1 cellular context compared by ENCODE assay signal in genomic region chr2:10408649-10409579, GRCh38.
TF ChIP-seq lines count a peak whose summit lies in the region.

No MANE protein-coding gene starts in this region.

TF ChIP-seq in HepG2, 621 proteins besides CTCF, POLR2A, EP300 and RAD21 (continued from another document and continues in another):
- TF ChIP-seq ZNF580 (CRISPR knock-in tag; IDR thresholded peaks at IDR 0.05; ENCODE audit: borderline replicate concordance, low read depth): peak; percentile 92; the same call in 1 of the 2 replicates
- peak; percentile 63 for TF ChIP-seq BCL6 (CRISPR knock-in tag; IDR thresholded peaks at IDR 0.05)
- TF ChIP-seq KLF16 (CRISPR knock-in tag; IDR thresholded peaks at IDR 0.05): peak in 1 of 2 experiments; percentile 93; a peak in 2 of 4 replicates
- TF ChIP-seq TAF15 (IDR thresholded peaks at IDR 0.05; ENCODE audit: low read depth, low read length, poor library complexity, severe bottlenecking): no peak
- no peak for TF ChIP-seq JUN (CRISPR knock-in tag; IDR thresholded peaks at IDR 0.05)
- no peak for TF ChIP-seq ZNF577 (CRISPR knock-in tag; IDR thresholded peaks at IDR 0.05; ENCODE audit: borderline replicate concordance, low read depth)
- TF ChIP-seq MAX (IDR thresholded peaks at IDR 0.05): peak; percentile 87
- TF ChIP-seq RELA (CRISPR knock-in tag; IDR thresholded peaks at IDR 0.05): peak; percentile 59; the same call in 1 of the 2 replicates
- TF ChIP-seq FOSL2 (CRISPR knock-in tag; IDR thresholded peaks at IDR 0.05): peak; percentile 56; the same call in 1 of the 2 replicates
- TF ChIP-seq ZFP1 (CRISPR knock-in tag; IDR thresholded peaks at IDR 0.05): peak; percentile 63; the same call in 1 of the 2 replicates
- TF ChIP-seq TEAD3 (CRISPR knock-in tag; optimal IDR thresholded peaks at IDR 0.05; ENCODE audit: borderline replicate concordance): peak; percentile 80
- TF ChIP-seq, protein P1, sequence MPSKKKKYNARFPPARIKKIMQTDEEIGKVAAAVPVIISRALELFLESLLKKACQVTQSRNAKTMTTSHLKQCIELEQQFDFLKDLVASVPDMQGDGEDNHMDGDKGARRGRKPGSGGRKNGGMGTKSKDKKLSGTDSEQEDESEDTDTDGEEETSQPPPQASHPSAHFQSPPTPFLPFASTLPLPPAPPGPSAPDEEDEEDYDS (CRISPR knock-in tag; IDR thresholded peaks at IDR 0.05): peak; percentile 67; the same call in 1 of the 2 replicates
- no peak for TF ChIP-seq ZNF737 (CRISPR knock-in tag; IDR thresholded peaks at IDR 0.05; ENCODE audit: borderline replicate concordance)
- no peak for TF ChIP-seq ARHGAP35 (CRISPR knock-in tag; IDR thresholded peaks at IDR 0.05; ENCODE audit: borderline replicate concordance)
- peak; percentile 28 for TF ChIP-seq U2AF1 (optimal IDR thresholded peaks at IDR 0.05; ENCODE audit: low read depth, low read length)
- TF ChIP-seq BRF2 (CRISPR knock-in tag; IDR thresholded peaks at IDR 0.05): peak; percentile 46; the same call in 1 of the 2 replicates
- TF ChIP-seq, protein P2, sequence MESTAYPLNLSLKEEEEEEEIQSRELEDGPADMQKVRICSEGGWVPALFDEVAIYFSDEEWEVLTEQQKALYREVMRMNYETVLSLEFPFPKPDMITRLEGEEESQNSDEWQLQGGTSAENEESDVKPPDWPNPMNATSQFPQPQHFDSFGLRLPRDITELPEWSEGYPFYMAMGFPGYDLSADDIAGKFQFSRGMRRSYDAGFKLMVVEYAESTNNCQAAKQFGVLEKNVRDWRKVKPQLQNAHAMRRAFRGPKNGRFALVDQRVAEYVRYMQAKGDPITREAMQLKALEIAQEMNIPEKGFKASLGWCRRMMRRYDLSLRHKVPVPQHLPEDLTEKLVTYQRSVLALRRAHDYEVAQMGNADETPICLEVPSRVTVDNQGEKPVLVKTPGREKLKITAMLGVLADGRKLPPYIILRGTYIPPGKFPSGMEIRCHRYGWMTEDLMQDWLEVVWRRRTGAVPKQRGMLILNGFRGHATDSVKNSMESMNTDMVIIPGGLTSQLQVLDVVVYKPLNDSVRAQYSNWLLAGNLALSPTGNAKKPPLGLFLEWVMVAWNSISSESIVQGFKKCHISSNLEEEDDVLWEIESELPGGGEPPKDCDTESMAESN (CRISPR knock-in tag; conservative IDR thresholded peaks at IDR 0.05): peak; percentile 67
- TF ChIP-seq ZSCAN9 (CRISPR knock-in tag; IDR thresholded peaks at IDR 0.05; ENCODE audit: borderline replicate concordance): peak; percentile 71
- peak; percentile 65; the same call in 1 of the 2 replicates for TF ChIP-seq BHLHE40 (IDR thresholded peaks at IDR 0.05; ENCODE audit: low read length)
- peak; percentile 47; the same call in 1 of the 2 replicates for TF ChIP-seq REPIN1 (CRISPR knock-in tag; IDR thresholded peaks at IDR 0.05; ENCODE audit: borderline replicate concordance, low read depth)
- peak; percentile 79 for TF ChIP-seq ZBTB38 (CRISPR knock-in tag; IDR thresholded peaks at IDR 0.05)
- TF ChIP-seq NONO (IDR thresholded peaks at IDR 0.05): no peak
- peak; percentile 72 for TF ChIP-seq NONO (CRISPR knock-in tag; conservative IDR thresholded peaks at IDR 0.05)
- TF ChIP-seq HDAC1 (CRISPR knock-in tag; IDR thresholded peaks at IDR 0.05): peak; percentile 66
- peak; percentile 63; the same call in 1 of the 2 replicates for TF ChIP-seq RXRA (CRISPR knock-in tag; IDR thresholded peaks at IDR 0.05)
- peak; percentile 43; the same call in 1 of the 2 replicates for TF ChIP-seq UBTF (CRISPR knock-in tag; IDR thresholded peaks at IDR 0.05)
- TF ChIP-seq ZNF274 (CRISPR knock-in tag; IDR thresholded peaks at IDR 0.05): peak; percentile 84
- TF ChIP-seq ZNF574 (CRISPR knock-in tag; IDR thresholded peaks at IDR 0.05): peak; percentile 62
- TF ChIP-seq, protein P3, sequence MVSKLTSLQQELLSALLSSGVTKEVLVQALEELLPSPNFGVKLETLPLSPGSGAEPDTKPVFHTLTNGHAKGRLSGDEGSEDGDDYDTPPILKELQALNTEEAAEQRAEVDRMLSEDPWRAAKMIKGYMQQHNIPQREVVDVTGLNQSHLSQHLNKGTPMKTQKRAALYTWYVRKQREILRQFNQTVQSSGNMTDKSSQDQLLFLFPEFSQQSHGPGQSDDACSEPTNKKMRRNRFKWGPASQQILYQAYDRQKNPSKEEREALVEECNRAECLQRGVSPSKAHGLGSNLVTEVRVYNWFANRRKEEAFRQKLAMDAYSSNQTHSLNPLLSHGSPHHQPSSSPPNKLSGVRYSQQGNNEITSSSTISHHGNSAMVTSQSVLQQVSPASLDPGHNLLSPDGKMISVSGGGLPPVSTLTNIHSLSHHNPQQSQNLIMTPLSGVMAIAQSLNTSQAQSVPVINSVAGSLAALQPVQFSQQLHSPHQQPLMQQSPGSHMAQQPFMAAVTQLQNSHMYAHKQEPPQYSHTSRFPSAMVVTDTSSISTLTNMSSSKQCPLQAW (CRISPR knock-in tag; IDR thresholded peaks at IDR 0.05): peak; percentile 43; the same call in 1 of the 2 replicates
- 0 out of 2 replicates have a peak, but pooled peaks have one; percentile 70 for TF ChIP-seq KDM4B (CRISPR knock-in tag; IDR thresholded peaks at IDR 0.05)
- TF ChIP-seq ZNF350 (CRISPR knock-in tag; IDR thresholded peaks at IDR 0.05; ENCODE audit: borderline replicate concordance, low read depth): peak; percentile 60; the same call in 1 of the 2 replicates
- peak; percentile 85 for TF ChIP-seq KLF6 (CRISPR knock-in tag; IDR thresholded peaks at IDR 0.05)
- TF ChIP-seq ZSCAN20 (CRISPR knock-in tag; IDR thresholded peaks at IDR 0.05; ENCODE audit: borderline replicate concordance): no peak
- TF ChIP-seq SMAD1 (CRISPR knock-in tag; IDR thresholded peaks at IDR 0.05; ENCODE audit: borderline replicate concordance, low read depth): peak; percentile 69; the same call in 1 of the 2 replicates
- TF ChIP-seq ZNF432 (CRISPR knock-in tag; IDR thresholded peaks at IDR 0.05; ENCODE audit: borderline replicate concordance): no peak
- TF ChIP-seq KDM2A (CRISPR knock-in tag; IDR thresholded peaks at IDR 0.05; ENCODE audit: borderline replicate concordance, low read depth): peak; percentile 84
- TF ChIP-seq, protein P4, sequence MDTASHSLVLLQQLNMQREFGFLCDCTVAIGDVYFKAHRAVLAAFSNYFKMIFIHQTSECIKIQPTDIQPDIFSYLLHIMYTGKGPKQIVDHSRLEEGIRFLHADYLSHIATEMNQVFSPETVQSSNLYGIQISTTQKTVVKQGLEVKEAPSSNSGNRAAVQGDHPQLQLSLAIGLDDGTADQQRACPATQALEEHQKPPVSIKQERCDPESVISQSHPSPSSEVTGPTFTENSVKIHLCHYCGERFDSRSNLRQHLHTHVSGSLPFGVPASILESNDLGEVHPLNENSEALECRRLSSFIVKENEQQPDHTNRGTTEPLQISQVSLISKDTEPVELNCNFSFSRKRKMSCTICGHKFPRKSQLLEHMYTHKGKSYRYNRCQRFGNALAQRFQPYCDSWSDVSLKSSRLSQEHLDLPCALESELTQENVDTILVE (CRISPR knock-in tag; IDR thresholded peaks at IDR 0.05): peak; percentile 77; the same call in 1 of the 2 replicates
- 0 out of 2 replicates have a peak, but pooled peaks have one; percentile 42 for TF ChIP-seq HOMEZ (CRISPR knock-in tag; IDR thresholded peaks at IDR 0.05; ENCODE audit: low read depth)
- TF ChIP-seq, protein P5, sequence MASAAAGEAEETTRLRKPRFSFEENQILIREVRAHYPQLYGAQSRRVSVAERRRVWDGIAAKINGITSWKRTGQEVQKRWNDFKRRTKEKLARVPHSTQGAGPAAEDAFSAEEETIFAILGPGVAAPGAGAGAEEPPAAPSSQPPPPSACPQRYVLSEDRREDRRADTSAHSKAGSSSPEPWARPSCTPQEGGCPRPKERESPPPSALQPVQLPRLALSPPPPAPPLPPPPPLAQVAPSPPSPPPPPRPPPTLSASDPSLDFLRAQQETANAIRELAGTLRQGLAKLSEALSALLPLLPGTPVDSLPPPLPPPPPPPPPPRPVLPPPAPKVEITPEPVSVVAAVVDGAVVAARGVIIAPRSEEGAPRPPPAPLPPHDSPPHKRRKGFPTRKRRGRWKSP (CRISPR knock-in tag; IDR thresholded peaks at IDR 0.05): 0 out of 2 replicates have a peak, but pooled peaks have one; percentile 46
- peak; percentile 48; the same call in 1 of the 2 replicates for TF ChIP-seq MEIS1 (CRISPR knock-in tag; IDR thresholded peaks at IDR 0.05; ENCODE audit: borderline replicate concordance)
- peak; percentile 72 for TF ChIP-seq THAP11 (CRISPR knock-in tag; IDR thresholded peaks at IDR 0.05)
- TF ChIP-seq, protein P6, sequence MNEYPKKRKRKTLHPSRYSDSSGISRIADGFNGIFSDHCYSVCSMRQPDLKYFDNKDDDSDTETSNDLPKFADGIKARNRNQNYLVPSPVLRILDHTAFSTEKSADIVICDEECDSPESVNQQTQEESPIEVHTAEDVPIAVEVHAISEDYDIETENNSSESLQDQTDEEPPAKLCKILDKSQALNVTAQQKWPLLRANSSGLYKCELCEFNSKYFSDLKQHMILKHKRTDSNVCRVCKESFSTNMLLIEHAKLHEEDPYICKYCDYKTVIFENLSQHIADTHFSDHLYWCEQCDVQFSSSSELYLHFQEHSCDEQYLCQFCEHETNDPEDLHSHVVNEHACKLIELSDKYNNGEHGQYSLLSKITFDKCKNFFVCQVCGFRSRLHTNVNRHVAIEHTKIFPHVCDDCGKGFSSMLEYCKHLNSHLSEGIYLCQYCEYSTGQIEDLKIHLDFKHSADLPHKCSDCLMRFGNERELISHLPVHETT (CRISPR knock-in tag; conservative IDR thresholded peaks at IDR 0.05): peak; percentile 74; the same call in 1 of the 2 replicates
- TF ChIP-seq ZBTB20 (CRISPR knock-in tag; IDR thresholded peaks at IDR 0.05; ENCODE audit: borderline replicate concordance, low read depth): 0 out of 2 replicates have a peak, but pooled peaks have one; percentile 11
- TF ChIP-seq AHR (CRISPR knock-in tag; IDR thresholded peaks at IDR 0.05): peak; percentile 80
- TF ChIP-seq KMT2B (CRISPR knock-in tag; IDR thresholded peaks at IDR 0.05): peak; percentile 59
- peak; percentile 80 for TF ChIP-seq ZNF263 (CRISPR knock-in tag; IDR thresholded peaks at IDR 0.05)
- TF ChIP-seq RXRB (CRISPR knock-in tag; IDR thresholded peaks at IDR 0.05; ENCODE audit: borderline replicate concordance): peak; percentile 63; the same call in 1 of the 2 replicates
- TF ChIP-seq SIN3A (IDR thresholded peaks at IDR 0.05; ENCODE audit: borderline replicate concordance, low read depth, low read length): peak; percentile 49; the same call in 1 of the 2 replicates
- TF ChIP-seq SKI (IDR thresholded peaks at IDR 0.05; ENCODE audit: partially characterized antibody): peak; percentile 33
